ENCODE assay signal across 8 cellular contexts in genomic region chr7:151249732-151250072, GRCh38. TPM values are rescaled to one million over a fixed set of nuclear protein-coding genes. Genes with fewer than 3 reads are reported as not detected.
A peak's percentile ranks its signal among the peaks of the same experiment; 100 is the strongest.
DNase-seq lines count a peak whose midpoint lies in the region; ATAC-seq and TF ChIP-seq lines count a peak whose summit lies in the region.

No MANE protein-coding gene starts in this region.

- 9 to 10% methylated on average over 4 to 5 of the region's 5 CpGs for WGBS in thyroid gland, 2 donors

- in situ Hi-C loops in astrocyte of the spinal cord (cut with HindIII; ENCODE audit: low sequenced_read_pairs): no loop called here

- ATAC-seq in left lung: peak; percentile 49

- peaks cover 22 to 77% of the 10 kb centered on the region in 2 donors for H3K4me1 ChIP-seq in left lung
- peaks cover 45 to 68% of the 10 kb centered on the region in 2 donors for H3K4me1 ChIP-seq in thyroid gland

- H3K36me3 ChIP-seq in left lung: no peaks in the 10 kb centered on the region
- H3K36me3 ChIP-seq in thyroid gland: no peaks in the 10 kb centered on the region

- no peaks in the 10 kb centered on the region for H3K9me3 ChIP-seq in left lung
- no peaks in the 10 kb centered on the region for H3K9me3 ChIP-seq in thyroid gland

- intact Hi-C loops in left lung (cut with DNase I): loop anchor here in 1 of 2 donors (10.0 kb wide), 1 partner anchor 55 kb away; no protein-coding TSS in a partner anchor
- intact Hi-C loops in thyroid gland (cut with DNase I): no loop called here

- H3K27me3 ChIP-seq in left lung (peaks cover 11 to 98% of the 10 kb centered on the region in 2 donors), thyroid gland (no peaks in the 10 kb centered on the region)

- TF ChIP-seq CTCF in astrocyte of the spinal cord (IDR thresholded peaks at IDR 0.05; ENCODE audit: low read depth, low read length) (no peak), left lung (IDR thresholded peaks at IDR 0.05) (no peak), thyroid gland (IDR thresholded peaks at IDR 0.05) (no peak)

- H3K27ac ChIP-seq in left lung (peak overlapping the region; percentile 80 to 89), thyroid gland (peak overlapping the region; percentile 29 to 91 (median 88))

- DNase-seq in NCI-H2196 (lab: John Stamatoyannopoulos, UW; ENCODE audit: unreplicated experiment) (peak; percentile 18), NCI-H2196 treated with DMSO at 0.1 percent for 48 hours (lab: John Stamatoyannopoulos, UW; ENCODE audit: unreplicated experiment) (no peak), astrocyte of the spinal cord (ENCODE audit: low read depth, low spot score) (peak; percentile 34), left lung (peak in 1 of 2 donors; percentile 72), thyroid gland (peak; percentile 83 to 86), NCI-H1092 treated with DMSO at 0.1 percent for 48 hours (lab: John Stamatoyannopoulos, UW) (no peak), MV-4-11 (lab: John Stamatoyannopoulos, UW) (no peak), germinal center (ENCODE audit: low spot score) (no peak)

- H3K4me3 ChIP-seq in astrocyte of the spinal cord (ENCODE audit: low read depth, low read length) (no peak overlapping the region), left lung (peak overlapping the region; percentile 49 to 64), thyroid gland (replicated peaks in 1 of 3) (peak overlapping the region in 1 of 3 donors; percentile 60)

- no peak for TF ChIP-seq POLR2A in thyroid gland (IDR thresholded peaks at IDR 0.05)

RNA-seq across cellular contexts. Expression of gene SMARCD3, which starts 1.2 kb away (rescaled TPM):
- total RNA-seq in left lung (10 to 100 TPM; 45.5 to 49.4 TPM), thyroid gland (10 to 100 TPM; 42.2 to 56.7 (median 47.2) TPM)

RNA-seq across cellular contexts. Expression of gene CHPF2, which starts 17.4 kb away (rescaled TPM):
- total RNA-seq in left lung: 10 to 100 TPM; 44.0 to 53.8 TPM
- total RNA-seq in thyroid gland: 10 to 100 TPM; 33.9 to 82.4 (median 58.7) TPM

RNA-seq across cellular contexts. Expression of gene ABCF2, which starts 22.7 kb away (rescaled TPM):
- 10 to 100 TPM; 27.1 to 40.6 TPM for total RNA-seq in left lung
- 10 to 100 TPM; 23.8 to 39.4 (median 34.1) TPM for total RNA-seq in thyroid gland

RNA-seq across cellular contexts. Expression of gene H2BK1, which starts 39.4 kb away (rescaled TPM):
- total RNA-seq in left lung (not detected), thyroid gland (not detected)

Comparison
In these comparisons a context has a peak if more than half of its experiments do, and no peak if none do; other contexts are left out.
1. DNase-seq: peak in NCI-H2196 (single experiment), astrocyte of the spinal cord (single experiment) and thyroid gland (2 of 2); none in NCI-H2196 treated with DMSO at 0.1 percent for 48 hours (single experiment), NCI-H1092 treated with DMSO at 0.1 percent for 48 hours (single experiment), MV-4-11 (single experiment) and germinal center (single experiment).